21 cellular contexts compared by ENCODE assay signal in the genomic region with DNA sequence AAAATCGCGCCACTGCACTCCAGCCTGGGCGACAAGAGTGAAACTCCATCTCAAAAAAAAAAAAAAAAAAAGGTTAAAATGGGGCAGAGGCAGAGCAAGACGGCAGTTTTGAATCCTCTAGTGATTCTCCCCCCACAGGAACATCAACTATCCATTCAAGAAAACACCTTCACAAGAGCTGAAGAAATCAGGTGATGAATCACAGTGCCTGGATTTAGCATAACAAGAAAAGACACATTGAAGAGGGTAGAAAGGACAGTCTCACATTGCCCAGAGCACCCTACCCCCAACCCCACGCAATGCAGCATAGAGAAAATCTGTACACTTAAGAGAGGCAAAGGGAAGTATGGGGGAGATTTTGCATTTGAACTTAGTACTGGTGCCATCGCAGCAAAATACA. TPM values are rescaled to one million over a fixed set of nuclear protein-coding genes. Genes with fewer than 3 reads are reported as not detected.
"Had no signal": no experiment of that assay in that cellular context is flagged by ENCODE, and none has a peak within 500 bp of the region (broad histone marks: within the 10 kb centered on the region; RNA-seq: fewer than 3 reads in every experiment).

No MANE protein-coding gene starts in this region.

- H3K4me3 Mint-ChIP-seq: nephron had no signal

- DNase-seq: dorsolateral prefrontal cortex; effector CD8-positive, alpha-beta T cell; heart left ventricle; hippocampal formation; left colon; left ventricle myocardium superior; mesendoderm; naive B cell; occipital lobe; pancreas; right cardiac atrium; small intestine; stimulated activated CD4-positive, alpha-beta T cell treated with anti-CD3 and anti-CD28 coated beads, Interleukin-12 subunit alpha, Interleukin-12 subunit beta, amount 100 ng/mL, for 4 hours; stimulated activated naive CD4-positive, alpha-beta T cell treated with Interleukin-2 at 50 U/mL for 16 hours; trophoblast cell had no signal

- H3K4me1 Mint-ChIP-seq: nephron had no signal

- H3K27ac Mint-ChIP-seq: nephron, progenitor cell of endocrine pancreas had no signal

- ATAC-seq: esophagus mucosa, heart left ventricle, left colon, left ventricle myocardium superior, pancreas, right cardiac atrium had no signal

- H3K27me3 ChIP-seq: dorsolateral prefrontal cortex, pancreas had no signal

- H3K9me3 ChIP-seq: pancreas had no signal

- H3K4me3 ChIP-seq: coronary artery, dorsolateral prefrontal cortex, heart left ventricle, lung, pancreas had no signal

- H3K36me3 ChIP-seq: heart left ventricle, pancreas had no signal

- H3K4me1 ChIP-seq: heart left ventricle, pancreas had no signal

- H3K9me3 Mint-ChIP-seq: naive B cell had no signal

- H3K27ac ChIP-seq: coronary artery, dorsolateral prefrontal cortex, heart left ventricle, pancreas had no signal

- H3K27me3 Mint-ChIP-seq: naive B cell had no signal

RNA-seq across cellular contexts. Expression of gene RNF43, which starts 28.8 kb away (rescaled TPM):
- total RNA-seq: glomerular endothelial cell had no signal

RNA-seq across cellular contexts. Expression of gene HSF5, which starts 42.1 kb away (rescaled TPM):
- total RNA-seq: esophagus mucosa, glomerular endothelial cell, left colon, left ventricle myocardium superior had no signal
